8 cellular contexts compared by ENCODE assay signal in the genomic region with DNA sequence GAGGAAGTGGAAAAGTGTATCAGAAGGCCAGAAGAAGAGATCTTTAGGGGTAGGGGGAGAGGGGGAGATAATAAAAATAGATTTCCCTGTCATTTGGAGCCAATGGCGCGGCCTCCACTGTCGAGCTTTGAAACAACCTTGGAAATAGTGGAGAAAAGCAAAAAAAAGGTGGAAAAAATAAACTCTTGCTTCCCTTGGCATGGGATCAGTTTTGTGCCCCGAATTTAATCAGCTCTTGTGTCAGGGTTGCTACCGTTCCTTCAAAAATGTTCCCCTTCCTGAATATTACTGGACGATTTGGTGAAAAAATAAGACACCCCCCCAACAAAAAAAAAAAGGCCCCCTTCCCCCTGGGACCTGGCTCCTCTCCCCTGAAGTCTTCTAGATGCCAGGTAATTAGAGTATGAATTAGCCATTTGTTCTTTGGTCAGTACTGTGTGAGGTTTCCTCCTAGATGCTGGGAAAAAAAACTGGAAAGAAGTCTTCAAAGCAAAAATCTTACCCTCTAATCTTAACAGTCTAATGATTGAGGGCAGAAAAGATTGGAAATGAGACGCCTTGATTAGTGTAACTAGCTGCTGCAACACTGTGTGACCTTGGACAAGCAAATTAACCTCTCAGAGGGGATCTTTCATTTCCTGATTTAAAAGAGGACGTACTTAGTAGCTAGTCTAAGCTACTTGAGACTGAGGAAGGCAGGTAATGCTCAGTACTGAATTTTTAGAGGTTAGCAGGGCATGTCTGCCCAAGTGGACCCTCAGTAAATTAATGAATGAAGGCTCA. TPM values are rescaled to one million over a fixed set of nuclear protein-coding genes. Genes with fewer than 3 reads are reported as not detected.
DNase-seq lines count a peak whose midpoint lies in the region; ATAC-seq and TF ChIP-seq lines count a peak whose summit lies in the region.

No MANE protein-coding gene starts in this region.

- TF ChIP-seq CTCF in cardiac muscle cell (IDR thresholded peaks at IDR 0.05; ENCODE audit: low read depth, low read length) (no peak), left ventricle myocardium inferior (IDR thresholded peaks at IDR 0.05; ENCODE audit: borderline replicate concordance) (no peak), retinal pigment epithelial cell (conservative IDR thresholded peaks at IDR 0.05; ENCODE audit: low read depth, low read length) (no peak)

- peaks cover 23% of the 10 kb centered on the region for H3K4me1 ChIP-seq in cardiac muscle cell (ENCODE audit: low read depth)
- H3K4me1 ChIP-seq in left ventricle myocardium inferior = peaks cover 56% of the 10 kb centered on the region

- H3K36me3 ChIP-seq in cardiac muscle cell (peaks cover 31% of the 10 kb centered on the region), left ventricle myocardium inferior (peaks cover 28% of the 10 kb centered on the region)

- intact Hi-C loops in cardiac septum (cut with DNase I) = loop anchor here (1.0 to 5.0 kb wide), 4 partner anchors 26 to 139 kb away; partner anchors contain the start of genes CPNE1, NFS1, RBM12 and ROMO1
- intact Hi-C loops in left ventricle myocardium inferior (cut with micrococcal nuclease) = no loop called here

- no peak for ATAC-seq in activated CD8-positive, alpha-beta T cell treated with anti-CD3 and anti-CD28 coated beads, Interleukin-2, amount 10 ng/mL, durations not matched to agents 7 days and 5 days
- ATAC-seq in HG03571 (IDR thresholded peaks at IDR 0.05; ENCODE audit: unreplicated experiment) = no peak

- POLR2A ChIA-PET in activated CD8-positive, alpha-beta T cell treated with anti-CD3 and anti-CD28 coated beads, Interleukin-2, amount 10 ng/mL, durations not matched to agents 7 days and 5 days (lab: Charles Lee) = interaction anchor here (0.5 to 8.4 kb wide), 50 partner anchors 8 to 464 kb away, joined by 3 to 401 read pairs (median 5); partner anchors contain the start of genes CEP250, CPNE1, ERGIC3 and NFS1

- H3K27me3 ChIP-seq in cardiac muscle cell (no peaks in the 10 kb centered on the region), left ventricle myocardium inferior (ENCODE audit: low read depth) (no peaks in the 10 kb centered on the region)

- CTCF ChIA-PET in activated CD8-positive, alpha-beta T cell treated with anti-CD3 and anti-CD28 coated beads, Interleukin-2, amount 10 ng/mL, durations not matched to agents 7 days and 5 days (lab: Charles Lee) = interaction anchor here (0.8 to 4.0 kb wide), 17 partner anchors 12 to 459 kb away, joined by 3 to 48 read pairs (median 4); partner anchors contain the start of genes NFS1, PHF20, ROMO1 and SCAND1

- no peaks in the 10 kb centered on the region for H3K9me3 Mint-ChIP-seq in activated CD8-positive, alpha-beta T cell treated with anti-CD3 and anti-CD28 coated beads, Interleukin-2, amount 10 ng/mL, durations not matched to agents 7 days and 5 days (ENCODE audit: insufficient read depth)

- peaks cover 41% of the 10 kb centered on the region for H3K36me3 Mint-ChIP-seq in activated CD8-positive, alpha-beta T cell treated with anti-CD3 and anti-CD28 coated beads, Interleukin-2, amount 10 ng/mL, durations not matched to agents 7 days and 5 days (ENCODE audit: low read depth)

- H3K4me1 Mint-ChIP-seq in activated CD8-positive, alpha-beta T cell treated with anti-CD3 and anti-CD28 coated beads, Interleukin-2, amount 10 ng/mL, durations not matched to agents 7 days and 5 days (ENCODE audit: low read depth) = peaks cover 38% of the 10 kb centered on the region

- H3K4me3 ChIP-seq in cardiac muscle cell (peak overlapping the region; percentile 76), left ventricle myocardium inferior (peak overlapping the region; percentile 93), retinal pigment epithelial cell (ENCODE audit: low read length) (peak overlapping the region; percentile 59)

- H3K27ac Mint-ChIP-seq in activated CD8-positive, alpha-beta T cell treated with anti-CD3 and anti-CD28 coated beads, Interleukin-2, amount 10 ng/mL, durations not matched to agents 7 days and 5 days = peak overlapping the region; percentile 100

- H3K4me3 Mint-ChIP-seq in activated CD8-positive, alpha-beta T cell treated with anti-CD3 and anti-CD28 coated beads, Interleukin-2, amount 10 ng/mL, durations not matched to agents 7 days and 5 days = peak overlapping the region; percentile 96

- H3K27ac ChIP-seq in cardiac muscle cell (peak overlapping the region; percentile 99), left ventricle myocardium inferior (replicated peaks) (peak overlapping the region; percentile 98)

- DNase-seq in cardiac muscle cell (ENCODE audit: low read depth in 1 of 2, low spot score in 1 of 2) (peak; percentile 25 to 34), cardiac septum (ENCODE audit: low spot score) (no peak), NCI-H2171 (lab: John Stamatoyannopoulos, UW) (peak; percentile 26), left ventricle myocardium inferior (no peak), retinal pigment epithelial cell (ENCODE audit: low read depth) (peak; percentile 31), HCEC 1CT (no peak)
- DNase-seq in activated CD8-positive, alpha-beta T cell treated with anti-CD3 and anti-CD28 coated beads, Interleukin-2, amount 10 ng/mL, durations not matched to agents 7 days and 5 days = peak; percentile 35

- H3K9me3 ChIP-seq in cardiac muscle cell (ENCODE audit: low read depth) = no peaks in the 10 kb centered on the region
- no peaks in the 10 kb centered on the region for H3K9me3 ChIP-seq in left ventricle myocardium inferior (replicated peaks)

- H3K27me3 Mint-ChIP-seq in activated CD8-positive, alpha-beta T cell treated with anti-CD3 and anti-CD28 coated beads, Interleukin-2, amount 10 ng/mL, durations not matched to agents 7 days and 5 days (ENCODE audit: low read depth) = no peaks in the 10 kb centered on the region

RNA-seq across cellular contexts. Expression of gene RBM39, which starts 0.9 kb away (rescaled TPM):
- total RNA-seq in cardiac muscle cell = 235 and 299 TPM in 2 replicates
- 202 and 214 TPM in 2 replicates for polyA plus RNA-seq in cardiac muscle cell
- 167 TPM for total RNA-seq in cardiac septum
- 100 to 1,000 TPM; 333 to 358 TPM for total RNA-seq in activated CD8-positive, alpha-beta T cell treated with anti-CD3 and anti-CD28 coated beads, Interleukin-2, amount 10 ng/mL, durations not matched to agents 7 days and 5 days
- 128 TPM for total RNA-seq in left ventricle myocardium inferior

RNA-seq across cellular contexts. Expression of gene PHF20, which starts 28.9 kb away (rescaled TPM):
- total RNA-seq in cardiac muscle cell = 42.0 and 42.6 TPM in 2 replicates
- polyA plus RNA-seq in cardiac muscle cell = 44.6 and 49.6 TPM in 2 replicates
- 28.9 TPM for total RNA-seq in cardiac septum
- total RNA-seq in activated CD8-positive, alpha-beta T cell treated with anti-CD3 and anti-CD28 coated beads, Interleukin-2, amount 10 ng/mL, durations not matched to agents 7 days and 5 days = 10 to 100 TPM; 53.6 to 61.5 TPM
- total RNA-seq in left ventricle myocardium inferior = 35.9 TPM

RNA-seq across cellular contexts. Expression of gene ROMO1, which starts 43.7 kb away (rescaled TPM):
- total RNA-seq in cardiac muscle cell = 205 and 356 TPM in 2 replicates
- 646 and 743 TPM in 2 replicates for polyA plus RNA-seq in cardiac muscle cell
- 176 TPM for total RNA-seq in cardiac septum
- 100 to 1,000 TPM; 134 to 143 TPM for total RNA-seq in activated CD8-positive, alpha-beta T cell treated with anti-CD3 and anti-CD28 coated beads, Interleukin-2, amount 10 ng/mL, durations not matched to agents 7 days and 5 days
- total RNA-seq in left ventricle myocardium inferior = 210 TPM

RNA-seq across cellular contexts. Expression of gene NFS1, which starts 43.8 kb away (rescaled TPM):
- total RNA-seq in cardiac muscle cell (32.6 and 39.3 TPM in 2 replicates), cardiac septum (55.0 TPM), left ventricle myocardium inferior (60.8 TPM)
- 43.9 and 52.4 TPM in 2 replicates for polyA plus RNA-seq in cardiac muscle cell
- total RNA-seq in activated CD8-positive, alpha-beta T cell treated with anti-CD3 and anti-CD28 coated beads, Interleukin-2, amount 10 ng/mL, durations not matched to agents 7 days and 5 days = 10 to 100 TPM; 32.7 to 34.7 TPM

Comparison
In these comparisons a context has a peak if more than half of its experiments do, and no peak if none do; other contexts are left out.
1. DNase-seq: peak in cardiac muscle cell (2 of 2), NCI-H2171 (single experiment), activated CD8-positive, alpha-beta T cell treated with anti-CD3 and anti-CD28 coated beads, Interleukin-2, amount 10 ng/mL, durations not matched to agents 7 days and 5 days (single experiment) and retinal pigment epithelial cell (single experiment); none in cardiac septum (single experiment), left ventricle myocardium inferior (single experiment) and HCEC 1CT (single experiment).
2. Peak in every context shown above with its lines, with median percentiles within 50 percentile points of each other: H3K4me3 ChIP-seq.